In genomic region chr2:109143214-109144187, GRCh38 we compare ENCODE assay signal across 11 cellular contexts. TPM values are rescaled to one million over a fixed set of nuclear protein-coding genes. Genes with fewer than 3 reads are reported as not detected.
DNase-seq lines count a peak whose midpoint lies in the region; ATAC-seq and TF ChIP-seq lines count a peak whose summit lies in the region.
"Had no signal": no experiment of that assay in that cellular context is flagged by ENCODE, and none has a peak within 500 bp of the region (broad histone marks: within the 10 kb centered on the region; RNA-seq: fewer than 3 reads in every experiment).

No MANE protein-coding gene starts in this region.

- intact Hi-C loops in heart left ventricle (cut with DNase I), result loop anchor here in 1 of 10 donors (5.0 kb wide), 1 partner anchor 59 kb away; no protein-coding TSS in a partner anchor

- peaks cover 71% of the 10 kb centered on the region for H3K27me3 Mint-ChIP-seq in activated CD8-positive, alpha-beta memory T cell treated with anti-CD3 and anti-CD28 coated beads, Interleukin-2, amount 10 ng/mL, durations not matched to agents 7 days and 5 days
- H3K27me3 Mint-ChIP-seq in stimulated activated naive CD8-positive, alpha-beta T cell treated with anti-CD3 and anti-CD28 coated beads, Interleukin-15, amount 100 ng/mL, for 72 hours, result no peaks in the 10 kb centered on the region

- H3K27me3 ChIP-seq in heart left ventricle, result no peaks in the 10 kb centered on the region

- H3K27ac Mint-ChIP-seq in activated CD8-positive, alpha-beta memory T cell treated with anti-CD3 and anti-CD28 coated beads, Interleukin-2, amount 10 ng/mL, durations not matched to agents 7 days and 5 days, result peak overlapping the region; percentile 26
- no peak overlapping the region for H3K27ac Mint-ChIP-seq in stimulated activated naive CD8-positive, alpha-beta T cell treated with anti-CD3 and anti-CD28 coated beads, Interleukin-15, amount 100 ng/mL, for 72 hours

- TF ChIP-seq CTCF in heart left ventricle (IDR thresholded peaks at IDR 0.05), result no peak

- H3K36me3 ChIP-seq in heart left ventricle, result no peaks in the 10 kb centered on the region

- ATAC-seq in activated CD8-positive, alpha-beta memory T cell treated with anti-CD3 and anti-CD28 coated beads, Interleukin-2, amount 10 ng/mL, durations not matched to agents 7 days and 5 days, result peak; percentile 90
- peak; percentile 82 for ATAC-seq in stimulated activated naive CD8-positive, alpha-beta T cell treated with anti-CD3 and anti-CD28 coated beads, Interleukin-15, amount 100 ng/mL, for 72 hours
- no peak for ATAC-seq in heart left ventricle

- CTCF ChIA-PET in activated CD8-positive, alpha-beta memory T cell treated with anti-CD3 and anti-CD28 coated beads, Interleukin-2, amount 10 ng/mL, durations not matched to agents 7 days and 5 days (lab: Charles Lee), result interaction anchor here (1.6 kb wide), 1 partner anchor 15 kb away, joined by 4 read pairs; the partner anchor contains the start of gene SH3RF3

- H3K36me3 Mint-ChIP-seq in activated CD8-positive, alpha-beta memory T cell treated with anti-CD3 and anti-CD28 coated beads, Interleukin-2, amount 10 ng/mL, durations not matched to agents 7 days and 5 days, result no peaks in the 10 kb centered on the region
- H3K36me3 Mint-ChIP-seq: naive B cell had no signal

- no peaks in the 10 kb centered on the region for H3K9me3 Mint-ChIP-seq in activated CD8-positive, alpha-beta memory T cell treated with anti-CD3 and anti-CD28 coated beads, Interleukin-2, amount 10 ng/mL, durations not matched to agents 7 days and 5 days (ENCODE audit: low read depth)
- no peaks in the 10 kb centered on the region for H3K9me3 Mint-ChIP-seq in stimulated activated naive CD8-positive, alpha-beta T cell treated with anti-CD3 and anti-CD28 coated beads, Interleukin-15, amount 100 ng/mL, for 72 hours
- H3K9me3 Mint-ChIP-seq: naive B cell had no signal

- WGBS in heart left ventricle, 4 donors, result 92 to 95% (median 94%) methylated on average over 13 of the region's 13 CpGs

- peak overlapping the region; percentile 37 for H3K4me3 ChIP-seq in Jurkat, Clone E6-1 (ENCODE audit: low read length)
- H3K4me3 ChIP-seq in heart left ventricle, result no peak overlapping the region

- no peaks in the 10 kb centered on the region for H3K9me3 ChIP-seq in heart left ventricle

- H3K4me3 Mint-ChIP-seq in activated CD8-positive, alpha-beta memory T cell treated with anti-CD3 and anti-CD28 coated beads, Interleukin-2, amount 10 ng/mL, durations not matched to agents 7 days and 5 days, result peak overlapping the region; percentile 42
- H3K4me3 Mint-ChIP-seq in stimulated activated naive CD8-positive, alpha-beta T cell treated with anti-CD3 and anti-CD28 coated beads, Interleukin-15, amount 100 ng/mL, for 72 hours, result peak overlapping the region in 1 of 2 donors; percentile 25
- H3K4me3 Mint-ChIP-seq: naive B cell had no signal

- DNase-seq in activated CD8-positive, alpha-beta memory T cell treated with anti-CD3 and anti-CD28 coated beads, Interleukin-2, amount 10 ng/mL, durations not matched to agents 7 days and 5 days, result peak; percentile 87
- DNase-seq in activated CD8-positive, alpha-beta memory T cell treated with anti-CD3 and anti-CD28 coated beads, Interleukin-2, amount 50 U/mL, for 48 hours, result no peak
- peak; percentile 96 for DNase-seq in Jurkat, Clone E6-1 (ENCODE audit: low read depth, low spot score)
- peak; percentile 41 for DNase-seq in activated effector memory CD4-positive, alpha-beta T cell treated with Interleukin-2 at 50 U/mL for 16 hours
- peak in 1 of 2 donors; percentile 39 for DNase-seq in stimulated activated naive CD8-positive, alpha-beta T cell treated with anti-CD3 and anti-CD28 coated beads, Interleukin-15, amount 100 ng/mL, for 72 hours
- no peak for DNase-seq in NCI-H345 (lab: John Stamatoyannopoulos, UW)
- no peak for DNase-seq in NCI-H446 (lab: John Stamatoyannopoulos, UW)
- no peak for DNase-seq in heart left ventricle
- DNase-seq: Right ventricle myocardium superior had no signal

- TF ChIP-seq POLR2A in heart left ventricle (IDR thresholded peaks at IDR 0.05), result no peak

- H3K4me1 ChIP-seq in heart left ventricle, result peaks cover 0 to 4% (median 0%) of the 10 kb centered on the region in 12 donors

- no peak overlapping the region for H3K27ac ChIP-seq in heart left ventricle
- H3K27ac ChIP-seq: HL-60 had no signal

- peaks cover 24% of the 10 kb centered on the region for H3K4me1 Mint-ChIP-seq in activated CD8-positive, alpha-beta memory T cell treated with anti-CD3 and anti-CD28 coated beads, Interleukin-2, amount 10 ng/mL, durations not matched to agents 7 days and 5 days
- peaks cover 53% of the 10 kb centered on the region for H3K4me1 Mint-ChIP-seq in stimulated activated naive CD8-positive, alpha-beta T cell treated with anti-CD3 and anti-CD28 coated beads, Interleukin-15, amount 100 ng/mL, for 72 hours

RNA-seq across cellular contexts. Expression of gene SH3RF3, which starts 14.5 kb away (rescaled TPM):
- under 1 TPM; 0.05 to 0.06 TPM for total RNA-seq in activated CD8-positive, alpha-beta memory T cell treated with anti-CD3 and anti-CD28 coated beads, Interleukin-2, amount 10 ng/mL, durations not matched to agents 7 days and 5 days
- polyA plus RNA-seq in Jurkat, Clone E6-1 (2012; ENCODE audit: insufficient read depth, insufficient read length), result 1.2 TPM
- total RNA-seq in heart left ventricle, result 10 to 100 TPM in 4 of 9 donors, 1 to 10 TPM in 5; 5.3 to 13.3 (median 7.9) TPM
- polyA plus RNA-seq in heart left ventricle, result 10 to 100 TPM in 1 of 2 donors, 1 to 10 TPM in 1; 5.2 to 15.7 TPM

Comparison
In these comparisons a context has a peak if more than half of its experiments do, and no peak if none do; other contexts are left out.
1. DNase-seq: peak in activated CD8-positive, alpha-beta memory T cell treated with anti-CD3 and anti-CD28 coated beads, Interleukin-2, amount 10 ng/mL, durations not matched to agents 7 days and 5 days (single experiment), Jurkat, Clone E6-1 (single experiment) and activated effector memory CD4-positive, alpha-beta T cell treated with Interleukin-2 at 50 U/mL for 16 hours (single experiment); none in activated CD8-positive, alpha-beta memory T cell treated with anti-CD3 and anti-CD28 coated beads, Interleukin-2, amount 50 U/mL, for 48 hours (single experiment), NCI-H345 (single experiment), NCI-H446 (0 of 2) and heart left ventricle (0 of 5).
2. ATAC-seq: peak in activated CD8-positive, alpha-beta memory T cell treated with anti-CD3 and anti-CD28 coated beads, Interleukin-2, amount 10 ng/mL, durations not matched to agents 7 days and 5 days (single experiment) and stimulated activated naive CD8-positive, alpha-beta T cell treated with anti-CD3 and anti-CD28 coated beads, Interleukin-15, amount 100 ng/mL, for 72 hours (single experiment); none in heart left ventricle (0 of 4).
3. RNA of gene SH3RF3, which starts 14.5 kb away (total RNA-seq): 5.3 to 13.3 TPM in heart left ventricle; 0.05 to 0.06 TPM in activated CD8-positive, alpha-beta memory T cell treated with anti-CD3 and anti-CD28 coated beads, Interleukin-2, amount 10 ng/mL, durations not matched to agents 7 days and 5 days; every median in the first group is over 4 times any median in the second.